ENCODE assay signal across 8 cellular contexts in genomic region chr12:12724421-12725085, GRCh38. TPM values are rescaled to one million over a fixed set of nuclear protein-coding genes. Genes with fewer than 3 reads are reported as not detected.
DNase-seq lines count a peak whose midpoint lies in the region; ATAC-seq lines count a peak whose summit lies in the region.

No MANE protein-coding gene starts in this region.

- H3K27ac ChIP-seq in right cardiac atrium (ENCODE audit: low read length) = peak overlapping the region; percentile 85

- H3K4me1 ChIP-seq in right cardiac atrium (ENCODE audit: control insufficient read depth, insufficient read depth, low read length) = peaks cover 2% of the 10 kb centered on the region
- peaks cover 43% of the 10 kb centered on the region for H3K4me1 ChIP-seq in skeletal muscle satellite cell (ENCODE audit: control insufficient read depth, insufficient read depth, low read length)

- H3K9me3 ChIP-seq in right cardiac atrium (ENCODE audit: control insufficient read depth, low read length) (no peaks in the 10 kb centered on the region), skeletal muscle satellite cell (replicated peaks; ENCODE audit: low read length) (no peaks in the 10 kb centered on the region)

- H3K27me3 ChIP-seq in right cardiac atrium (ENCODE audit: control insufficient read depth, insufficient read depth) (no peaks in the 10 kb centered on the region), skeletal muscle satellite cell (ENCODE audit: control insufficient read depth, insufficient read depth, low read length) (no peaks in the 10 kb centered on the region)

- ATAC-seq in HG03095 (IDR thresholded peaks at IDR 0.05; ENCODE audit: unreplicated experiment) = peak; percentile 4
- ATAC-seq in right cardiac atrium = peak in 1 of 2 donors; percentile 1
- ATAC-seq in GM18511 (IDR thresholded peaks at IDR 0.05; ENCODE audit: unreplicated experiment) = no peak
- ATAC-seq in HG03139 (IDR thresholded peaks at IDR 0.05; ENCODE audit: unreplicated experiment) = no peak

- WGBS in right cardiac atrium = under 1% methylated on average over 46 of the region's 46 CpGs

- H3K4me3 Mint-ChIP-seq in activated T-helper 1 cell treated with anti-CD3 and anti-CD28 coated beads, Interleukin-12 subunit alpha, Interleukin-12 subunit beta, Interleukin-2, Interleukin-4 antibody, amounts not matched to agents 30 ng/mL and 10 ng/mL and 1 ng/mL, durations not matched to agents 14 hours and 24 hours and 36 hours = peak overlapping the region; percentile 87

- H3K9me3 Mint-ChIP-seq in activated T-helper 1 cell treated with anti-CD3 and anti-CD28 coated beads, Interleukin-12 subunit alpha, Interleukin-12 subunit beta, Interleukin-2, Interleukin-4 antibody, amounts not matched to agents 30 ng/mL and 10 ng/mL and 1 ng/mL, durations not matched to agents 14 hours and 24 hours and 36 hours = no peaks in the 10 kb centered on the region

- H3K9ac ChIP-seq in skeletal muscle satellite cell (ENCODE audit: low read depth, low read length) = peak overlapping the region; percentile 98

- peaks cover 19% of the 10 kb centered on the region for H3K36me3 ChIP-seq in skeletal muscle satellite cell (ENCODE audit: insufficient read depth, low read length)

- peak overlapping the region; percentile 95 for H3K4me2 ChIP-seq in skeletal muscle satellite cell (ENCODE audit: low read length)

- intact Hi-C loops in activated T-helper 1 cell treated with anti-CD3 and anti-CD28 coated beads, Interleukin-12 subunit alpha, Interleukin-12 subunit beta, Interleukin-2, Interleukin-4 antibody, amounts not matched to agents 30 ng/mL and 10 ng/mL and 1 ng/mL, durations not matched to agents 14 hours and 24 hours and 36 hours (cut with micrococcal nuclease) = loop anchor here (1.0 to 5.0 kb wide), 8 partner anchors 7 to 1072 kb away; partner anchors contain the start of genes BORCS5, CDKN1B, EMP1 and GPR19
- intact Hi-C loops in right cardiac atrium (cut with DNase I) = loop anchor here in 1 of 4 donors (10.0 kb wide), 1 partner anchor 60 kb away; the partner anchor contains the start of gene APOLD1

- peaks cover 55% of the 10 kb centered on the region for H3K4me1 Mint-ChIP-seq in activated T-helper 1 cell treated with anti-CD3 and anti-CD28 coated beads, Interleukin-12 subunit alpha, Interleukin-12 subunit beta, Interleukin-2, Interleukin-4 antibody, amounts not matched to agents 30 ng/mL and 10 ng/mL and 1 ng/mL, durations not matched to agents 14 hours and 24 hours and 36 hours (ENCODE audit: low read depth)

- peak overlapping the region; percentile 52 for H3K4me3 ChIP-seq in right cardiac atrium (ENCODE audit: low read length)
- peak overlapping the region; percentile 90 for H3K4me3 ChIP-seq in skeletal muscle satellite cell (ENCODE audit: low read length)

- peaks cover 36% of the 10 kb centered on the region for H3K36me3 Mint-ChIP-seq in activated T-helper 1 cell treated with anti-CD3 and anti-CD28 coated beads, Interleukin-12 subunit alpha, Interleukin-12 subunit beta, Interleukin-2, Interleukin-4 antibody, amounts not matched to agents 30 ng/mL and 10 ng/mL and 1 ng/mL, durations not matched to agents 14 hours and 24 hours and 36 hours (ENCODE audit: low read depth)

- DNase-seq in NCI-H345 (lab: John Stamatoyannopoulos, UW) (peak; percentile 45), NCI-H345 treated with DMSO at 0.1 percent for 48 hours (lab: John Stamatoyannopoulos, UW; ENCODE audit: unreplicated experiment) (no peak), right cardiac atrium (no peak)
- DNase-seq in activated T-helper 1 cell treated with anti-CD3 and anti-CD28 coated beads, Interleukin-12 subunit alpha, Interleukin-12 subunit beta, Interleukin-2, Interleukin-4 antibody, amounts not matched to agents 30 ng/mL and 10 ng/mL and 1 ng/mL, durations not matched to agents 14 hours and 24 hours and 36 hours (ENCODE audit: low spot score) = no peak

- H3K27ac Mint-ChIP-seq in activated T-helper 1 cell treated with anti-CD3 and anti-CD28 coated beads, Interleukin-12 subunit alpha, Interleukin-12 subunit beta, Interleukin-2, Interleukin-4 antibody, amounts not matched to agents 30 ng/mL and 10 ng/mL and 1 ng/mL, durations not matched to agents 14 hours and 24 hours and 36 hours = peak overlapping the region; percentile 94

- H3K27me3 Mint-ChIP-seq in activated T-helper 1 cell treated with anti-CD3 and anti-CD28 coated beads, Interleukin-12 subunit alpha, Interleukin-12 subunit beta, Interleukin-2, Interleukin-4 antibody, amounts not matched to agents 30 ng/mL and 10 ng/mL and 1 ng/mL, durations not matched to agents 14 hours and 24 hours and 36 hours (ENCODE audit: insufficient read depth) = peaks cover 3% of the 10 kb centered on the region

RNA-seq across cellular contexts. Expression of gene CDKN1B, which starts 7.4 kb away (rescaled TPM):
- 54.8 and 61.9 TPM in 2 replicates for total RNA-seq in activated T-helper 1 cell treated with anti-CD3 and anti-CD28 coated beads, Interleukin-12 subunit alpha, Interleukin-12 subunit beta, Interleukin-2, Interleukin-4 antibody, amounts not matched to agents 30 ng/mL and 10 ng/mL and 1 ng/mL, durations not matched to agents 14 hours and 24 hours and 36 hours
- total RNA-seq in right cardiac atrium = 10 to 100 TPM; 28.9 to 48.0 (median 46.5) TPM
- 35.2 TPM for polyA plus RNA-seq in right cardiac atrium
- total RNA-seq in skeletal muscle satellite cell (2012; rRNA removed) = 13.9 and 17.5 TPM in 2 replicates

RNA-seq across cellular contexts. Expression of gene GPR19, which starts 28.6 kb away (rescaled TPM):
- 7.9 and 8.9 TPM in 2 replicates for total RNA-seq in activated T-helper 1 cell treated with anti-CD3 and anti-CD28 coated beads, Interleukin-12 subunit alpha, Interleukin-12 subunit beta, Interleukin-2, Interleukin-4 antibody, amounts not matched to agents 30 ng/mL and 10 ng/mL and 1 ng/mL, durations not matched to agents 14 hours and 24 hours and 36 hours
- under 1 TPM in 1 of 4 donors, not detected in 3; 0.17 TPM for total RNA-seq in right cardiac atrium
- polyA plus RNA-seq in right cardiac atrium = 0.05 TPM
- total RNA-seq in skeletal muscle satellite cell (2012; rRNA removed) = 0.22 and 0.25 TPM in 2 replicates
